Comparison of ENCODE assay signal across 15 cellular contexts in the genomic region with DNA sequence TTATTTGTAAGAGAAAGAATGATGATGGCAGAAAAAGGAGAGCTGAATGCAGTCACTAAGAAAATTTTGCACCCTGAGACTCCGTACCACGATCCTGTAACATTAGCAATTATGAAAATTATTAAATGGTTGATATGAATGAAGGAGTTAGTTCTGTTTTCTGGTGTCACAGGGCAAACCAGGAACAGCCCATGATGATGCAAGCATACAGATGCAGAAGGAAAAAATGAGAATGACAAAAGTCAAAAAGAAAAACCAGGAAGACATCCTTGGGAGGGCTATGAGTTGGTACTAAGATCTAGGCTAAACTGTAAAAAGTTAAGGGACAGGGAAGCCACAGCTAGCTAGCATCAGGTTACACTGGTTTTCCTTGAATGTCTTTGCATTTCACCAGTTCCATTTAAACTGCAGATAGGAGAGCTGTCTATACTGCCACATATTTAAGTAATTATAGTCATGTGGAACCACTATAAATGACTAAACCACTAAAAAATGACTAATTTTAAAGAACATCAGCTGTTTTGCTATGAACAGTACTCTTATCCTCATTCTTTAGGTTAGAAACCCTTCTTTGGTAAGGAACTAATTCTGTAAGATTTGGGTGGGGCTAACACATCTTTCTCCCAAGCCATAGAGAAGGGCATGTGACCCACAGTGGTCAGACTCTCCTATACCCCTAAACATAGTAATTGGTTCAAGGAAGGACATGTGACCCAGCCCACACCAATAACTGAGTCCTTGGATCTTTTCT. TPM values are rescaled to one million over a fixed set of nuclear protein-coding genes. Genes with fewer than 3 reads are reported as not detected.
DNase-seq lines count a peak whose midpoint lies in the region; ATAC-seq, FAIRE-seq and TF ChIP-seq lines count a peak whose summit lies in the region.
"Had no signal": no experiment of that assay in that cellular context is flagged by ENCODE, and none has a peak within 500 bp of the region (broad histone marks: within the 10 kb centered on the region; RNA-seq: fewer than 3 reads in every experiment).

No MANE protein-coding gene starts in this region.

- POLR2A ChIA-PET in SK-N-SH (lab: Yijun Ruan, JAX) = no interaction called here

- peak; percentile 68 for FAIRE-seq in GM19239 (lab: Jason Lieb, UNC)
- FAIRE-seq: GM18507 had no signal

- H3K9me3 ChIP-seq in SK-N-SH = no peaks in the 10 kb centered on the region
- no peaks in the 10 kb centered on the region for H3K9me3 ChIP-seq in left ventricle myocardium inferior (replicated peaks)

- peaks cover 51% of the 10 kb centered on the region for H4K20me1 ChIP-seq in SK-N-SH (ENCODE audit: insufficient read depth)

- no peak overlapping the region for H3K9ac ChIP-seq in SK-N-SH
- H3K9ac ChIP-seq: BLaER1 treated with 17β-estradiol and CSF1 and Interleukin-3, amounts not matched to agents 10 nM and 100 nM had no signal

- peak overlapping the region; percentile 69 for H3K4me2 ChIP-seq in SK-N-SH

- intact Hi-C loops in left ventricle myocardium inferior (cut with micrococcal nuclease) = no loop called here

- H3K27ac ChIP-seq in ACC112 (ENCODE audit: low read depth, low read length) (peak overlapping the region; percentile 15), SK-N-SH (ENCODE audit: low read depth in 2 of 2, low read length in 1 of 2) (peak overlapping the region; percentile 68 to 70), left ventricle myocardium inferior (replicated peaks) (no peak overlapping the region)

- TF ChIP-seq CTCF in SK-N-SH (IDR thresholded peaks at IDR 0.05) (no peak), left ventricle myocardium inferior (IDR thresholded peaks at IDR 0.05; ENCODE audit: borderline replicate concordance) (no peak)

- TF ChIP-seq RAD21 in SK-N-SH (IDR thresholded peaks at IDR 0.05; ENCODE audit: low read length) = no peak

- 87% methylated on average over 2 of the region's 2 CpGs for WGBS in SK-N-SH (ENCODE audit: low lambda C conversion rate)

- H3K36me3 ChIP-seq in ACC112 (ENCODE audit: insufficient read depth, low read length) (peaks cover 8% of the 10 kb centered on the region), SK-N-SH (replicated peaks in 1 of 2; ENCODE audit: control insufficient read depth in 1 of 2, insufficient read depth in 2 of 2, low read length in 1 of 2) (peaks cover under 1 to 24% of the 10 kb centered on the region in 2 experiments), left ventricle myocardium inferior (no peaks in the 10 kb centered on the region)

- peak in 1 of 2 experiments; percentile 59; a peak in 1 of 4 replicates for TF ChIP-seq EP300 in SK-N-SH (IDR thresholded peaks at IDR 0.05; ENCODE audit: borderline replicate concordance in 1 of 2, low read depth in 1 of 2, low read length in 1 of 2)

- CTCF ChIA-PET in SK-N-SH (lab: Yijun Ruan, JAX) = no interaction called here

- H3K79me2 ChIP-seq in ACC112 (ENCODE audit: control insufficient read depth, insufficient read depth, low read length, unreplicated experiment) (peaks cover 70% of the 10 kb centered on the region), SK-N-SH (ENCODE audit: insufficient read depth) (peaks cover 100% of the 10 kb centered on the region)

- peaks cover 23% of the 10 kb centered on the region for H3F3A ChIP-seq in SK-N-SH (replicated peaks; ENCODE audit: insufficient read depth)

- H3K27me3 ChIP-seq in ACC112 (ENCODE audit: insufficient read depth, low read length) (no peaks in the 10 kb centered on the region), SK-N-SH (ENCODE audit: insufficient read depth) (no peaks in the 10 kb centered on the region), left ventricle myocardium inferior (ENCODE audit: low read depth) (no peaks in the 10 kb centered on the region)
- H3K27me3 ChIP-seq: BLaER1 treated with 17β-estradiol and CSF1 and Interleukin-3, amounts not matched to agents 10 nM and 100 nM had no signal

- peaks cover 12% of the 10 kb centered on the region for H3K4me1 ChIP-seq in ACC112 (ENCODE audit: control insufficient read depth, insufficient read depth, low read length, unreplicated experiment)
- H3K4me1 ChIP-seq in SK-N-SH (ENCODE audit: control insufficient read depth in 1 of 2, insufficient read depth in 2 of 2, low read depth in 1 of 2, low read length in 1 of 2) = peaks cover 4 to 16% of the 10 kb centered on the region in 2 experiments
- peaks cover 18% of the 10 kb centered on the region for H3K4me1 ChIP-seq in left ventricle myocardium inferior

- no peaks in the 10 kb centered on the region for H3K9me2 ChIP-seq in SK-N-SH

- H2AFZ ChIP-seq in ACC112 (ENCODE audit: low read length, unreplicated experiment) = no peak overlapping the region
- H2AFZ ChIP-seq in SK-N-SH (ENCODE audit: low read depth) = no peak overlapping the region

- H3K4me3 ChIP-seq in ACC112 (ENCODE audit: low read depth, low read length) = no peak overlapping the region
- no peak overlapping the region for H3K4me3 ChIP-seq in SK-N-SH (ENCODE audit: low read depth in 2 of 2, low read length in 1 of 2)
- no peak overlapping the region for H3K4me3 ChIP-seq in left ventricle myocardium inferior
- H3K4me3 ChIP-seq: BLaER1 treated with 17β-estradiol and CSF1 and Interleukin-3, amounts not matched to agents 10 nM and 100 nM had no signal

- ATAC-seq in HG02642 (IDR thresholded peaks at IDR 0.05; ENCODE audit: poor library complexity, unreplicated experiment) (no peak), GM21717 (IDR thresholded peaks at IDR 0.05; ENCODE audit: unreplicated experiment) (no peak)
- ATAC-seq: left colon had no signal

- DNase-seq in GM19239 (ENCODE audit: insufficient read length, low spot score) = no peak
- DNase-seq in SK-N-SH = no peak
- DNase-seq in fibroblast of peridontal ligament (ENCODE audit: extremely low read depth) = peak; percentile 92
- DNase-seq in NAMALWA (ENCODE audit: low spot score) = no peak
- DNase-seq in left ventricle myocardium inferior = no peak
- DNase-seq: activated CD4-positive, alpha-beta T cell treated with anti-CD3 and anti-CD28 coated beads for 48 hours; effector CD4-positive, alpha-beta T cell; left colon; NCI-H2171; stimulated activated CD4-positive, alpha-beta T cell treated with anti-CD3 and anti-CD28 coated beads, Interleukin-2, amount 100 ng/mL, for 48 hours had no signal

TF ChIP-seq in SK-N-SH, 30 proteins besides CTCF, POLR2A, EP300 and RAD21 (continues in another document):
- TF ChIP-seq, protein P1, sequence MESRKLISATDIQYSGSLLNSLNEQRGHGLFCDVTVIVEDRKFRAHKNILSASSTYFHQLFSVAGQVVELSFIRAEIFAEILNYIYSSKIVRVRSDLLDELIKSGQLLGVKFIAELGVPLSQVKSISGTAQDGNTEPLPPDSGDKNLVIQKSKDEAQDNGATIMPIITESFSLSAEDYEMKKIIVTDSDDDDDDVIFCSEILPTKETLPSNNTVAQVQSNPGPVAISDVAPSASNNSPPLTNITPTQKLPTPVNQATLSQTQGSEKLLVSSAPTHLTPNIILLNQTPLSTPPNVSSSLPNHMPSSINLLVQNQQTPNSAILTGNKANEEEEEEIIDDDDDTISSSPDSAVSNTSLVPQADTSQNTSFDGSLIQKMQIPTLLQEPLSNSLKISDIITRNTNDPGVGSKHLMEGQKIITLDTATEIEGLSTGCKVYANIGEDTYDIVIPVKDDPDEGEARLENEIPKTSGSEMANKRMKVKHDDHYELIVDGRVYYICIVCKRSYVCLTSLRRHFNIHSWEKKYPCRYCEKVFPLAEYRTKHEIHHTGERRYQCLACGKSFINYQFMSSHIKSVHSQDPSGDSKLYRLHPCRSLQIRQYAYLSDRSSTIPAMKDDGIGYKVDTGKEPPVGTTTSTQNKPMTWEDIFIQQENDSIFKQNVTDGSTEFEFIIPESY (IDR thresholded peaks at IDR 0.05; ENCODE audit: borderline replicate concordance, low read depth) = no peak
- TF ChIP-seq YY1 (IDR thresholded peaks at IDR 0.05; ENCODE audit: low read depth) = no peak
- TF ChIP-seq, protein P2, sequence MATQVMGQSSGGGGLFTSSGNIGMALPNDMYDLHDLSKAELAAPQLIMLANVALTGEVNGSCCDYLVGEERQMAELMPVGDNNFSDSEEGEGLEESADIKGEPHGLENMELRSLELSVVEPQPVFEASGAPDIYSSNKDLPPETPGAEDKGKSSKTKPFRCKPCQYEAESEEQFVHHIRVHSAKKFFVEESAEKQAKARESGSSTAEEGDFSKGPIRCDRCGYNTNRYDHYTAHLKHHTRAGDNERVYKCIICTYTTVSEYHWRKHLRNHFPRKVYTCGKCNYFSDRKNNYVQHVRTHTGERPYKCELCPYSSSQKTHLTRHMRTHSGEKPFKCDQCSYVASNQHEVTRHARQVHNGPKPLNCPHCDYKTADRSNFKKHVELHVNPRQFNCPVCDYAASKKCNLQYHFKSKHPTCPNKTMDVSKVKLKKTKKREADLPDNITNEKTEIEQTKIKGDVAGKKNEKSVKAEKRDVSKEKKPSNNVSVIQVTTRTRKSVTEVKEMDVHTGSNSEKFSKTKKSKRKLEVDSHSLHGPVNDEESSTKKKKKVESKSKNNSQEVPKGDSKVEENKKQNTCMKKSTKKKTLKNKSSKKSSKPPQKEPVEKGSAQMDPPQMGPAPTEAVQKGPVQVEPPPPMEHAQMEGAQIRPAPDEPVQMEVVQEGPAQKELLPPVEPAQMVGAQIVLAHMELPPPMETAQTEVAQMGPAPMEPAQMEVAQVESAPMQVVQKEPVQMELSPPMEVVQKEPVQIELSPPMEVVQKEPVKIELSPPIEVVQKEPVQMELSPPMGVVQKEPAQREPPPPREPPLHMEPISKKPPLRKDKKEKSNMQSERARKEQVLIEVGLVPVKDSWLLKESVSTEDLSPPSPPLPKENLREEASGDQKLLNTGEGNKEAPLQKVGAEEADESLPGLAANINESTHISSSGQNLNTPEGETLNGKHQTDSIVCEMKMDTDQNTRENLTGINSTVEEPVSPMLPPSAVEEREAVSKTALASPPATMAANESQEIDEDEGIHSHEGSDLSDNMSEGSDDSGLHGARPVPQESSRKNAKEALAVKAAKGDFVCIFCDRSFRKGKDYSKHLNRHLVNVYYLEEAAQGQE (IDR thresholded peaks at IDR 0.05; ENCODE audit: low read depth, low read length) = no peak
- TF ChIP-seq, protein P3, sequence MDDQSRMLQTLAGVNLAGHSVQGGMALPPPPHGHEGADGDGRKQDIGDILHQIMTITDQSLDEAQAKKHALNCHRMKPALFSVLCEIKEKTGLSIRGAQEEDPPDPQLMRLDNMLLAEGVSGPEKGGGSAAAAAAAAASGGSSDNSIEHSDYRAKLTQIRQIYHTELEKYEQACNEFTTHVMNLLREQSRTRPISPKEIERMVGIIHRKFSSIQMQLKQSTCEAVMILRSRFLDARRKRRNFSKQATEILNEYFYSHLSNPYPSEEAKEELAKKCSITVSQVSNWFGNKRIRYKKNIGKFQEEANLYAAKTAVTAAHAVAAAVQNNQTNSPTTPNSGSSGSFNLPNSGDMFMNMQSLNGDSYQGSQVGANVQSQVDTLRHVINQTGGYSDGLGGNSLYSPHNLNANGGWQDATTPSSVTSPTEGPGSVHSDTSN (IDR thresholded peaks at IDR 0.05) = peak; percentile 70
- no peak for TF ChIP-seq RFX5 (IDR thresholded peaks at IDR 0.05; ENCODE audit: low read length)
- peak; percentile 60; the same call in 1 of the 2 replicates for TF ChIP-seq FOSL2 (IDR thresholded peaks at IDR 0.05; ENCODE audit: borderline replicate concordance, low read depth)
- no peak for TF ChIP-seq NFIC (IDR thresholded peaks at IDR 0.05; ENCODE audit: borderline replicate concordance)

RNA-seq across cellular contexts. Expression of a gene that starts 11.4 kb away (rescaled TPM):
- polyA plus RNA-seq in SK-N-SH (2012; rRNA removed) = 27.6 and 32.0 TPM in 2 replicates
- 33.4 and 41.3 TPM in 2 replicates for polyA plus RNA-seq in SK-N-SH (2012; cell fraction: cytosol; rRNA removed)
- polyA plus RNA-seq in SK-N-SH (2012; cell fraction: nucleus; rRNA removed) = 24.1 and 52.5 TPM in 2 replicates
- 10.2 TPM for total RNA-seq in left ventricle myocardium inferior
